In the genomic region with DNA sequence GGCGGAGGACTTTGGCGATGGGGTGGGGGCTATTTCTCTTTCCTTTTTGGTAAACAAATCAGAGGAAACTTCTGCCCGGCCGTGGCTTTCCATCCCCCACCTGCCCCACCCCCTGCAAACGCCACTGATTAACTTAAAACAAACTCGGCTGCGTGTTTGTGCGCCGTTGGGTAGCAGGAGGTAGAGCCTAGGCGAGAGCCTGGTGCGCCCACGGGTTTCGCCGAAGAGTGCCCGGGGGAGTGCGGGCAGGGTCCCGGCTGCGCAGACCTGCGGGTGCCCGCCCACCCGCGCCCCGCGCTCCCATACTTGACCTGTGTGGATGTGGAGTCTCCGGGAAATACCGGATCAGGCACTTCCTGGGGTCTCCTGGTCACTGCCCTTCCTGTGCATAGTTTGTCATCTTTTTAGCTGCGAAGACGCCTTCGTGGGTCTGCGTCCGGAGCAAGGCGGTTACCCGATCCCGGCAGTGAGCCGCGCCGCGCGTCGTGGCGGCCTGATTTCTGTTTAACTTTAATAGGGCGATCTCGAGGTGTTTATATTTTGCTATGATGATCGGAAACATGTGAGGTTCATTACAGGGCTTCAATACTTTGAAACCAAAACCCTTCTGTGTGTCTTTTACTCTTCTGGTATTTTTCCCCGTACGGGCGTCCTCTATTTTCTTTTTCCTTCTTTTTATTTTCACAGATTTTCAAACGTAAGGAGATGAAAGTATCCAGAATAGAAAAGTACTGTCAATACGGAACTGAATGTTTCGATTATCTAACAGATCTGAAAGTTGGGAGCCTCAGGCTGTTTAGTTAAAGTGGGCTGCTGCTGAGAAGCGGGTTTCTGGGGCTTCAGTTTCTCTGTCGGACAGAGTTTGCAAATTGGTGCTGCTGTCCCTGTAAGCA, we compare ENCODE assay signal across 1 cellular context.
TF ChIP-seq lines count a peak whose summit lies in the region.

No MANE protein-coding gene starts in this region.

TF ChIP-seq in IMR-90, 13 proteins besides CTCF, POLR2A, EP300 and RAD21 (continued from another document):
- TF ChIP-seq MXI1 (IDR thresholded peaks at IDR 0.05; ENCODE audit: borderline replicate concordance, low read depth, low read length) (no peak), MAZ (IDR thresholded peaks at IDR 0.05; ENCODE audit: borderline replicate concordance, low read depth, low read length) (no peak), BHLHE40 (IDR thresholded peaks at IDR 0.05; ENCODE audit: low read depth, low read length) (no peak), RCOR1 (IDR thresholded peaks at IDR 0.05; ENCODE audit: insufficient replicate concordance, low read length) (no peak)
- TF ChIP-seq, protein P1, sequence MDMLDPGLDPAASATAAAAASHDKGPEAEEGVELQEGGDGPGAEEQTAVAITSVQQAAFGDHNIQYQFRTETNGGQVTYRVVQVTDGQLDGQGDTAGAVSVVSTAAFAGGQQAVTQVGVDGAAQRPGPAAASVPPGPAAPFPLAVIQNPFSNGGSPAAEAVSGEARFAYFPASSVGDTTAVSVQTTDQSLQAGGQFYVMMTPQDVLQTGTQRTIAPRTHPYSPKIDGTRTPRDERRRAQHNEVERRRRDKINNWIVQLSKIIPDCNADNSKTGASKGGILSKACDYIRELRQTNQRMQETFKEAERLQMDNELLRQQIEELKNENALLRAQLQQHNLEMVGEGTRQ (IDR thresholded peaks at IDR 0.05; ENCODE audit: low read depth, low read length): no peak
- TF ChIP-seq, protein P2, sequence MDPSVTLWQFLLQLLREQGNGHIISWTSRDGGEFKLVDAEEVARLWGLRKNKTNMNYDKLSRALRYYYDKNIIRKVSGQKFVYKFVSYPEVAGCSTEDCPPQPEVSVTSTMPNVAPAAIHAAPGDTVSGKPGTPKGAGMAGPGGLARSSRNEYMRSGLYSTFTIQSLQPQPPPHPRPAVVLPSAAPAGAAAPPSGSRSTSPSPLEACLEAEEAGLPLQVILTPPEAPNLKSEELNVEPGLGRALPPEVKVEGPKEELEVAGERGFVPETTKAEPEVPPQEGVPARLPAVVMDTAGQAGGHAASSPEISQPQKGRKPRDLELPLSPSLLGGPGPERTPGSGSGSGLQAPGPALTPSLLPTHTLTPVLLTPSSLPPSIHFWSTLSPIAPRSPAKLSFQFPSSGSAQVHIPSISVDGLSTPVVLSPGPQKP (IDR thresholded peaks at IDR 0.05; ENCODE audit: borderline replicate concordance, low read depth, low read length): no peak
